In genomic region chr4:186943607-186943908, GRCh38 we compare ENCODE assay signal across 19 cellular contexts.
"Had no signal": no experiment of that assay in that cellular context is flagged by ENCODE, and none has a peak within 500 bp of the region (broad histone marks: within the 10 kb centered on the region; RNA-seq: fewer than 3 reads in every experiment).

No MANE protein-coding gene starts in this region.

- H3K27ac ChIP-seq: skin epidermis, vagina had no signal

- ATAC-seq: activated naive CD8-positive, alpha-beta T cell treated with anti-CD3 and anti-CD28 coated beads, Interleukin-2, amount 50 U/mL, for 24 hours; stimulated activated effector memory CD8-positive, alpha-beta T cell treated with anti-CD3 and anti-CD28 coated beads, Interleukin-12 subunit alpha, Interleukin-12 subunit beta, amount 100 ng/mL, for 72 hours had no signal

- H3K27me3 ChIP-seq: vagina had no signal

- H3K27ac Mint-ChIP-seq: activated B cell treated with CpG ODN at 0.5 μM for 24 hours; activated naive CD8-positive, alpha-beta T cell treated with anti-CD3 and anti-CD28 coated beads, Interleukin-2, amount 50 U/mL, for 24 hours; stimulated activated effector memory CD8-positive, alpha-beta T cell treated with anti-CD3 and anti-CD28 coated beads, Interleukin-12 subunit alpha, Interleukin-12 subunit beta, amount 100 ng/mL, for 72 hours had no signal

- DNase-seq: activated B cell treated with CpG ODN at 0.5 μM for 24 hours; activated CD4-positive, alpha-beta T cell treated with anti-CD3 and anti-CD28 coated beads for 4 hours; activated CD4-positive, alpha-beta T cell treated with anti-CD3 and anti-CD28 coated beads, Interleukin-2, amount 50 U/mL, for 48 hours; activated naive CD4-positive, alpha-beta T cell treated with anti-CD3 and anti-CD28 coated beads, Interleukin-2, amount 50 U/mL, for 16 hours; activated naive CD8-positive, alpha-beta T cell treated with anti-CD3 and anti-CD28 coated beads, Interleukin-2, amount 50 U/mL, for 24 hours; activated T-cell treated with anti-CD3 and anti-CD28 coated beads, Interleukin-2, amount 50 U/mL, for 48 hours; caudate nucleus; dermis blood vessel endothelial cell; effector CD8-positive, alpha-beta T cell; erythroblast; mammary epithelial cell; midbrain; stimulated activated CD4-positive, alpha-beta T cell treated with anti-CD3 and anti-CD28 coated beads, Interleukin-2, amount 100 ng/mL, for 24 hours; T-helper 1 cell; trophoblast cell had no signal

- H3K36me3 Mint-ChIP-seq: stimulated activated effector memory CD8-positive, alpha-beta T cell treated with anti-CD3 and anti-CD28 coated beads, Interleukin-12 subunit alpha, Interleukin-12 subunit beta, amount 100 ng/mL, for 72 hours had no signal

- H3K9me3 ChIP-seq: vagina had no signal

- H3K4me3 Mint-ChIP-seq: activated B cell treated with CpG ODN at 0.5 μM for 24 hours; activated naive CD8-positive, alpha-beta T cell treated with anti-CD3 and anti-CD28 coated beads, Interleukin-2, amount 50 U/mL, for 24 hours; stimulated activated effector memory CD8-positive, alpha-beta T cell treated with anti-CD3 and anti-CD28 coated beads, Interleukin-12 subunit alpha, Interleukin-12 subunit beta, amount 100 ng/mL, for 72 hours had no signal

- H3K36me3 ChIP-seq: vagina had no signal

- H3K9me3 Mint-ChIP-seq: nephron progenitor cell had no signal

- H3K27me3 Mint-ChIP-seq: activated B cell treated with CpG ODN at 0.5 μM for 24 hours; activated naive CD8-positive, alpha-beta T cell treated with anti-CD3 and anti-CD28 coated beads, Interleukin-2, amount 50 U/mL, for 24 hours had no signal

- H3K4me1 Mint-ChIP-seq: activated B cell treated with CpG ODN at 0.5 μM for 24 hours; activated naive CD8-positive, alpha-beta T cell treated with anti-CD3 and anti-CD28 coated beads, Interleukin-2, amount 50 U/mL, for 24 hours; stimulated activated effector memory CD8-positive, alpha-beta T cell treated with anti-CD3 and anti-CD28 coated beads, Interleukin-12 subunit alpha, Interleukin-12 subunit beta, amount 100 ng/mL, for 72 hours had no signal

- H3K4me3 ChIP-seq: skin epidermis, vagina had no signal
